17 cellular contexts compared by ENCODE assay signal in genomic region chr13:35771898-35772297, GRCh38.
DNase-seq lines count a peak whose midpoint lies in the region; ATAC-seq, FAIRE-seq and TF ChIP-seq lines count a peak whose summit lies in the region.
"Had no signal": no experiment of that assay in that cellular context is flagged by ENCODE, and none has a peak within 500 bp of the region (broad histone marks: within the 10 kb centered on the region; RNA-seq: fewer than 3 reads in every experiment).

No MANE protein-coding gene starts in this region.

- H3K9me3 ChIP-seq in left lung: no peaks in the 10 kb centered on the region
- H3K9me3 ChIP-seq: BLaER1 treated with 17β-estradiol and CSF1 and Interleukin-3, amounts not matched to agents 10 nM and 100 nM had no signal

- H3K36me3 Mint-ChIP-seq in activated naive CD8-positive, alpha-beta T cell treated with anti-CD3 and anti-CD28 coated beads, Interleukin-2, amount 50 U/mL, for 24 hours (ENCODE audit: low read depth): no peaks in the 10 kb centered on the region
- H3K36me3 Mint-ChIP-seq: activated naive CD8-positive, alpha-beta T cell; stimulated activated effector memory CD8-positive, alpha-beta T cell treated with anti-CD3 and anti-CD28 coated beads, Interleukin-12 subunit alpha, Interleukin-12 subunit beta, amount 100 ng/mL, for 72 hours had no signal

- in situ Hi-C loops in GM13977 (cut with MboI; ENCODE audit: low pct_unique_long_range_greater_than_20kb, low sequenced_read_pairs, unreplicated experiment): no loop called here

- intact Hi-C loops in left lung (cut with DNase I): no loop called here

- no peak overlapping the region for H3K4me3 Mint-ChIP-seq in activated naive CD8-positive, alpha-beta T cell treated with anti-CD3 and anti-CD28 coated beads, Interleukin-2, amount 50 U/mL, for 24 hours
- H3K4me3 Mint-ChIP-seq: activated naive CD8-positive, alpha-beta T cell; stimulated activated effector memory CD8-positive, alpha-beta T cell treated with anti-CD3 and anti-CD28 coated beads, Interleukin-12 subunit alpha, Interleukin-12 subunit beta, amount 100 ng/mL, for 72 hours had no signal

- H3K4me1 Mint-ChIP-seq in activated naive CD8-positive, alpha-beta T cell treated with anti-CD3 and anti-CD28 coated beads, Interleukin-2, amount 50 U/mL, for 24 hours: no peaks in the 10 kb centered on the region
- H3K4me1 Mint-ChIP-seq: stimulated activated effector memory CD8-positive, alpha-beta T cell treated with anti-CD3 and anti-CD28 coated beads, Interleukin-12 subunit alpha, Interleukin-12 subunit beta, amount 100 ng/mL, for 72 hours had no signal

- FAIRE-seq in HTR-8/SVneo (lab: Jason Lieb, UNC) (no peak), bronchial epithelial cell (lab: Jason Lieb, UNC) (no peak)
- FAIRE-seq: endothelial cell of umbilical vein, GM12878 had no signal

- TF ChIP-seq CTCF in AG04449 (IDR thresholded peaks at IDR 0.05; ENCODE audit: insufficient read depth, low read length, missing control alignments) (peak; percentile 17), bronchial epithelial cell (IDR thresholded peaks at IDR 0.05; ENCODE audit: insufficient read depth, low read length, severe bottlenecking) (no peak), left lung (IDR thresholded peaks at IDR 0.05) (no peak), GM13977 (IDR thresholded peaks at IDR 0.05; ENCODE audit: extremely low read depth, insufficient read depth, missing control alignments) (no peak)

- DNase-seq in AG04449 (ENCODE audit: low read depth, low spot score) (peak; percentile 98), HTR-8/SVneo (ENCODE audit: insufficient read length, low spot score) (peak; percentile 54), bronchial epithelial cell (ENCODE audit: low read depth) (peak; percentile 90), left lung (no peak), GM13977 (ENCODE audit: low spot score) (no peak), hypothalamus (lab: John Stamatoyannopoulos, UW) (no peak)
- no peak for DNase-seq in activated naive CD8-positive, alpha-beta T cell treated with anti-CD3 and anti-CD28 coated beads, Interleukin-2, amount 50 U/mL, for 24 hours
- DNase-seq: activated CD4-positive, alpha-beta T cell treated with anti-CD3 and anti-CD28 coated beads for 48 hours; NCI-H2029 treated with DMSO at 0.1 percent for 48 hours; SHP77; stimulated activated CD4-positive, alpha-beta T cell treated with anti-CD3 and anti-CD28 coated beads, Interleukin-12 subunit alpha, Interleukin-12 subunit beta, amount 100 ng/mL, for 4 hours had no signal

- H3K27ac Mint-ChIP-seq in activated naive CD8-positive, alpha-beta T cell treated with anti-CD3 and anti-CD28 coated beads, Interleukin-2, amount 50 U/mL, for 24 hours: no peak overlapping the region
- H3K27ac Mint-ChIP-seq: activated naive CD8-positive, alpha-beta T cell; stimulated activated effector memory CD8-positive, alpha-beta T cell treated with anti-CD3 and anti-CD28 coated beads, Interleukin-12 subunit alpha, Interleukin-12 subunit beta, amount 100 ng/mL, for 72 hours had no signal

- ATAC-seq in left lung: peak; percentile 54
- ATAC-seq in activated naive CD8-positive, alpha-beta T cell treated with anti-CD3 and anti-CD28 coated beads, Interleukin-2, amount 50 U/mL, for 24 hours: no peak
- no peak for ATAC-seq in GM19023 (IDR thresholded peaks at IDR 0.05; ENCODE audit: unreplicated experiment)
- ATAC-seq: GM12878; stimulated activated effector memory CD8-positive, alpha-beta T cell treated with anti-CD3 and anti-CD28 coated beads, Interleukin-12 subunit alpha, Interleukin-12 subunit beta, amount 100 ng/mL, for 72 hours had no signal

- H3K27me3 ChIP-seq in bronchial epithelial cell (ENCODE audit: control insufficient read depth, insufficient read depth, low read length) (no peaks in the 10 kb centered on the region), left lung (no peaks in the 10 kb centered on the region)
- H3K27me3 ChIP-seq: BLaER1 treated with 17β-estradiol and CSF1 and Interleukin-3, amounts not matched to agents 10 nM and 100 nM had no signal

- POLR2A ChIA-PET in AG04449 (lab: Yijun Ruan, JAX): interaction anchor here (1.1 to 1.4 kb wide), 4 partner anchors 9 to 73 kb away, joined by 3 to 7 read pairs (median 4); no protein-coding TSS in a partner anchor

- no peaks in the 10 kb centered on the region for H3K9me3 Mint-ChIP-seq in activated naive CD8-positive, alpha-beta T cell treated with anti-CD3 and anti-CD28 coated beads, Interleukin-2, amount 50 U/mL, for 24 hours

- no peaks in the 10 kb centered on the region for H3K36me3 ChIP-seq in bronchial epithelial cell (ENCODE audit: control insufficient read depth, insufficient read depth, low read length)
- H3K36me3 ChIP-seq in left lung: no peaks in the 10 kb centered on the region
- H3K36me3 ChIP-seq: BLaER1 treated with 17β-estradiol and CSF1 and Interleukin-3, amounts not matched to agents 10 nM and 100 nM had no signal

- no peak overlapping the region for H3K4me3 ChIP-seq in AG04449 (ENCODE audit: low read depth, low read length)
- no peak overlapping the region for H3K4me3 ChIP-seq in bronchial epithelial cell (ENCODE audit: low read depth, low read length)
- H3K4me3 ChIP-seq in left lung: no peak overlapping the region
- H3K4me3 ChIP-seq: BLaER1 treated with 17β-estradiol and CSF1 and Interleukin-3, amounts not matched to agents 10 nM and 100 nM; GM12878 had no signal

- CTCF ChIA-PET in AG04449 (lab: Yijun Ruan, JAX): interaction anchor here (0.6 to 2.1 kb wide), 6 partner anchors 9 to 182 kb away, joined by 3 to 7 read pairs (median 4); no protein-coding TSS in a partner anchor

- no peaks in the 10 kb centered on the region for H3K4me1 ChIP-seq in left lung
- H3K4me1 ChIP-seq: BLaER1 treated with 17β-estradiol and CSF1 and Interleukin-3, amounts not matched to agents 10 nM and 100 nM had no signal

- no peak overlapping the region for H3K27ac ChIP-seq in left lung
- H3K27ac ChIP-seq: BLaER1 treated with 17β-estradiol and CSF1 and Interleukin-3, amounts not matched to agents 10 nM and 100 nM had no signal

- H3K27me3 Mint-ChIP-seq in activated naive CD8-positive, alpha-beta T cell treated with anti-CD3 and anti-CD28 coated beads, Interleukin-2, amount 50 U/mL, for 24 hours: no peaks in the 10 kb centered on the region

Comparison
In these comparisons a context has a peak if more than half of its experiments do, and no peak if none do; other contexts are left out.
1. DNase-seq: peak in AG04449 (single experiment), HTR-8/SVneo (single experiment) and bronchial epithelial cell (single experiment); none in left lung (0 of 2), activated naive CD8-positive, alpha-beta T cell treated with anti-CD3 and anti-CD28 coated beads, Interleukin-2, amount 50 U/mL, for 24 hours (single experiment), GM13977 (single experiment) and hypothalamus (0 of 51).